ENCODE assay signal across 1 cellular context in genomic region chr12:44842669-44843068, GRCh38.
TF ChIP-seq lines count a peak whose summit lies in the region.

No MANE protein-coding gene starts in this region.

TF ChIP-seq in WTC11, 78 proteins besides CTCF, POLR2A, EP300 and RAD21:
- TF ChIP-seq AR (CRISPR knock-in tag; IDR thresholded peaks at IDR 0.05) (no peak), E2F5 (CRISPR knock-in tag; IDR thresholded peaks at IDR 0.05) (no peak), RELA (CRISPR knock-in tag; IDR thresholded peaks at IDR 0.05; ENCODE audit: borderline replicate concordance) (no peak)
